10 cellular contexts compared by ENCODE assay signal in the genomic region with DNA sequence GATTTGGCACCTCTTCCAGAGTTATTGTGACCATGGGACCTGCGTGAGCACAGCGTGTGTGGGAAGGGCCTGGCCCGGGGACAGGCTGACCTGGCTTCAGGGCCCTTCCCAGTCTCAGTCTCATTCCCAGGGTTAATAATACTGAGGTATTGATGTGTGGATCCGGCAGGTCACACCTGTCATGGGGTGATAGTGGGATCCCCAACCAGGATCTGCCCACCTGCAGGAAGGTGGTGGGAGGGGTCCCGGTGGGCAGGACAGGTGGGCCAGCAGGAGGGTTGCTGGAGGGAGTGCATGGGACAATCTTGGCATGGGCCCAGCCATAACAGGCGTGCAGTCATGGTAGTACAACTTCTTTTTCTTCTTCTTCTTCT. TPM values are rescaled to one million over a fixed set of nuclear protein-coding genes. Genes with fewer than 3 reads are reported as not detected.
DNase-seq lines count a peak whose midpoint lies in the region; ATAC-seq, FAIRE-seq and TF ChIP-seq lines count a peak whose summit lies in the region.
"Had no signal": no experiment of that assay in that cellular context is flagged by ENCODE, and none has a peak within 500 bp of the region (broad histone marks: within the 10 kb centered on the region; RNA-seq: fewer than 3 reads in every experiment).

No MANE protein-coding gene starts in this region.

- H3K36me3 ChIP-seq in colonic mucosa, result no peaks in the 10 kb centered on the region
- H3K36me3 ChIP-seq: upper lobe of left lung had no signal

- peaks cover 4 to 6% of the 10 kb centered on the region in 2 donors for H3K27me3 Mint-ChIP-seq in natural killer cell (ENCODE audit: low read depth in 2 of 2)
- peaks cover 0 to 18% of the 10 kb centered on the region in 2 donors for H3K27me3 Mint-ChIP-seq in natural killer cell treated with Interleukin-12 subunit alpha and Interleukin-12 subunit beta and Interleukin-15 and Interleukin-18, amount 100 ng/mL, for 72 hours
- peaks cover 16% of the 10 kb centered on the region for H3K27me3 Mint-ChIP-seq in neural crest cell (ENCODE audit: low read depth)

- no peak for FAIRE-seq in RCC 7860 (lab: Jason Lieb, UNC)

- H3K27ac Mint-ChIP-seq in natural killer cell (no peak overlapping the region), neural crest cell (ENCODE audit: unreplicated experiment) (no peak overlapping the region)
- peak overlapping the region in 1 of 2 donors; percentile 12 for H3K27ac Mint-ChIP-seq in natural killer cell treated with Interleukin-12 subunit alpha and Interleukin-12 subunit beta and Interleukin-15 and Interleukin-18, amount 100 ng/mL, for 72 hours
- H3K27ac Mint-ChIP-seq: activated naive CD8-positive, alpha-beta T cell treated with anti-CD3 and anti-CD28 coated beads, Interleukin-2, amount 50 U/mL, for 24 hours had no signal

- H3K4me3 Mint-ChIP-seq in natural killer cell (no peak overlapping the region), neural crest cell (no peak overlapping the region)
- no peak overlapping the region for H3K4me3 Mint-ChIP-seq in natural killer cell treated with Interleukin-12 subunit alpha and Interleukin-12 subunit beta and Interleukin-15 and Interleukin-18, amount 100 ng/mL, for 72 hours
- H3K4me3 Mint-ChIP-seq: activated naive CD8-positive, alpha-beta T cell treated with anti-CD3 and anti-CD28 coated beads, Interleukin-2, amount 50 U/mL, for 24 hours had no signal

- ATAC-seq in natural killer cell, result no peak
- ATAC-seq in natural killer cell treated with Interleukin-12 subunit alpha and Interleukin-12 subunit beta and Interleukin-15 and Interleukin-18, amount 100 ng/mL, for 72 hours, result no peak

- no peaks in the 10 kb centered on the region for H3K27me3 ChIP-seq in colonic mucosa
- H3K27me3 ChIP-seq: upper lobe of left lung had no signal

- no peaks in the 10 kb centered on the region for H3K4me1 ChIP-seq in colonic mucosa

- H3K36me3 Mint-ChIP-seq in natural killer cell (no peaks in the 10 kb centered on the region), neural crest cell (ENCODE audit: low read depth) (no peaks in the 10 kb centered on the region)
- no peaks in the 10 kb centered on the region for H3K36me3 Mint-ChIP-seq in natural killer cell treated with Interleukin-12 subunit alpha and Interleukin-12 subunit beta and Interleukin-15 and Interleukin-18, amount 100 ng/mL, for 72 hours

- intact Hi-C loops in natural killer cell (cut with micrococcal nuclease) (no loop called here), colonic mucosa (cut with DNase I) (loop anchor here (5.0 kb wide), 1 partner anchor 142 kb away; no protein-coding TSS in a partner anchor)

- no peak overlapping the region for H3K27ac ChIP-seq in colonic mucosa

- no peaks in the 10 kb centered on the region for H3K9me3 Mint-ChIP-seq in natural killer cell
- no peaks in the 10 kb centered on the region for H3K9me3 Mint-ChIP-seq in natural killer cell treated with Interleukin-12 subunit alpha and Interleukin-12 subunit beta and Interleukin-15 and Interleukin-18, amount 100 ng/mL, for 72 hours
- H3K9me3 Mint-ChIP-seq in neural crest cell, result no peaks in the 10 kb centered on the region
- H3K9me3 Mint-ChIP-seq: activated naive CD8-positive, alpha-beta T cell treated with anti-CD3 and anti-CD28 coated beads, Interleukin-2, amount 50 U/mL, for 24 hours had no signal

- H3K4me1 Mint-ChIP-seq in natural killer cell (peaks cover 34 to 38% of the 10 kb centered on the region in 2 donors), neural crest cell (peaks cover 17% of the 10 kb centered on the region)
- H3K4me1 Mint-ChIP-seq in natural killer cell treated with Interleukin-12 subunit alpha and Interleukin-12 subunit beta and Interleukin-15 and Interleukin-18, amount 100 ng/mL, for 72 hours (ENCODE audit: low read depth in 2 of 2), result peaks cover 16 to 26% of the 10 kb centered on the region in 2 donors

- no peak overlapping the region for H3K4me3 ChIP-seq in colonic mucosa
- H3K4me3 ChIP-seq: upper lobe of left lung had no signal

- H3K9me3 ChIP-seq in colonic mucosa, result no peaks in the 10 kb centered on the region
- H3K9me3 ChIP-seq: upper lobe of left lung had no signal

- TF ChIP-seq CTCF in natural killer cell (IDR thresholded peaks at IDR 0.05) (peak; percentile 50), colonic mucosa (IDR thresholded peaks at IDR 0.05) (peak; percentile 30), neural crest cell (conservative IDR thresholded peaks at IDR 0.05) (peak; percentile 16)

- H3K9ac ChIP-seq in colonic mucosa (ENCODE audit: low read depth in 2 of 2, low read length in 2 of 2), result no peak overlapping the region

- DNase-seq in natural killer cell (no peak), colonic mucosa (no peak), neural crest cell (ENCODE audit: low read depth, low spot score) (no peak), RCC 7860 (ENCODE audit: low spot score) (no peak), NCI-H2081 treated with DMSO at 0.1 percent for 48 hours (lab: John Stamatoyannopoulos, UW) (no peak), amygdala (lab: John Stamatoyannopoulos, UW) (no peak), ACHN (no peak)
- DNase-seq in natural killer cell treated with Interleukin-12 subunit alpha and Interleukin-12 subunit beta and Interleukin-15 and Interleukin-18, amount 100 ng/mL, for 72 hours (ENCODE audit: low spot score), result no peak

- in situ Hi-C loops in ACHN (cut with HindIII; ENCODE audit: low pct_ligation_motif_present, low pct_unique_long_range_greater_than_20kb, low sequenced_read_pairs), result no loop called here

RNA-seq across cellular contexts. Expression of a gene that starts 55.4 kb away (rescaled TPM):
- total RNA-seq in natural killer cell, result under 1 TPM; 0.18 to 0.82 (median 0.19) TPM
- total RNA-seq in natural killer cell treated with Interleukin-12 subunit alpha and Interleukin-12 subunit beta and Interleukin-15 and Interleukin-18, amount 100 ng/mL, for 72 hours, result under 1 TPM; 0.14 to 0.47 TPM
- total RNA-seq in colonic mucosa, result 10 to 100 TPM in 1 of 2 donors, 1 to 10 TPM in 1; 6.0 to 16.0 TPM
- total RNA-seq in neural crest cell, result 0.18 and 0.33 TPM in 2 replicates
